13 cellular contexts compared by ENCODE assay signal in genomic region chr17:50684612-50685333, GRCh38. TPM values are rescaled to one million over a fixed set of nuclear protein-coding genes. Genes with fewer than 3 reads are reported as not detected.
DNase-seq lines count a peak whose midpoint lies in the region; ATAC-seq and TF ChIP-seq lines count a peak whose summit lies in the region.
"Had no signal": no experiment of that assay in that cellular context is flagged by ENCODE, and none has a peak within 500 bp of the region (broad histone marks: within the 10 kb centered on the region; RNA-seq: fewer than 3 reads in every experiment).

No MANE protein-coding gene starts in this region.

- POLR2A ChIA-PET in activated CD4-positive, alpha-beta T cell treated with anti-CD3 and anti-CD28 coated beads, Interleukin-2, amount 10 ng/mL, durations not matched to agents 7 days and 5 days (lab: Charles Lee): no interaction called here
- POLR2A ChIA-PET in SK-N-SH (lab: Yijun Ruan, JAX): interaction anchor here (0.6 to 1.4 kb wide), 2 partner anchors 22 to 143 kb away, joined by 3 to 4 read pairs; no protein-coding TSS in a partner anchor

- H3K79me2 ChIP-seq in SK-N-SH (ENCODE audit: insufficient read depth): no peaks in the 10 kb centered on the region

- no peak for ATAC-seq in stimulated activated naive CD8-positive, alpha-beta T cell treated with anti-CD3 and anti-CD28 coated beads, Interleukin-15, amount 100 ng/mL, for 72 hours
- no peak for ATAC-seq in stimulated activated naive CD8-positive, alpha-beta T cell treated with anti-CD3 and anti-CD28 coated beads, Interleukin-15, Interleukin-2, amounts not matched to agents 100 U/mL and 50 U/mL, for 24 hours
- no peak for ATAC-seq in HG03520 (IDR thresholded peaks at IDR 0.05; ENCODE audit: unreplicated experiment)
- no peak for ATAC-seq in activated CD8-positive, alpha-beta memory T cell treated with anti-CD3 and anti-CD28 coated beads, Interleukin-2, amount 10 ng/mL, durations not matched to agents 7 days and 5 days

- TF ChIP-seq RAD21 in SK-N-SH (IDR thresholded peaks at IDR 0.05; ENCODE audit: low read length): no peak

- H3K36me3 Mint-ChIP-seq in activated CD4-positive, alpha-beta T cell treated with anti-CD3 and anti-CD28 coated beads, Interleukin-2, amount 10 ng/mL, durations not matched to agents 7 days and 5 days (ENCODE audit: low read depth): no peaks in the 10 kb centered on the region
- H3K36me3 Mint-ChIP-seq in activated CD8-positive, alpha-beta memory T cell treated with anti-CD3 and anti-CD28 coated beads, Interleukin-2, amount 10 ng/mL, durations not matched to agents 7 days and 5 days: no peaks in the 10 kb centered on the region

- H3K9me2 ChIP-seq in SK-N-SH: no peaks in the 10 kb centered on the region

- CTCF ChIA-PET in activated CD4-positive, alpha-beta T cell treated with anti-CD3 and anti-CD28 coated beads, Interleukin-2, amount 10 ng/mL, durations not matched to agents 7 days and 5 days (lab: Charles Lee): interaction anchor here (0.5 to 1.7 kb wide), 6 partner anchors 11 to 287 kb away, joined by 3 to 4 read pairs (median 3); partner anchors contain the start of gene LRRC59
- CTCF ChIA-PET in SK-N-SH (lab: Yijun Ruan, JAX): interaction anchor here (0.7 to 21.2 kb wide), 16 partner anchors 8 to 205 kb away, joined by 3 to 799 read pairs (median 4); partner anchors contain the start of genes ABCC3, CACNA1G and SPATA20
- CTCF ChIA-PET in activated CD8-positive, alpha-beta memory T cell treated with anti-CD3 and anti-CD28 coated beads, Interleukin-2, amount 10 ng/mL, durations not matched to agents 7 days and 5 days (lab: Charles Lee): interaction anchor here (1.1 to 1.3 kb wide), 2 partner anchors 13 to 16 kb away, joined by 3 to 5 read pairs; no protein-coding TSS in a partner anchor

- no peaks in the 10 kb centered on the region for H3K36me3 ChIP-seq in Peyer's patch
- peaks cover 0 to 2% of the 10 kb centered on the region in 2 experiments for H3K36me3 ChIP-seq in SK-N-SH (replicated peaks in 1 of 2; ENCODE audit: control insufficient read depth in 1 of 2, insufficient read depth in 2 of 2, low read length in 1 of 2)
- H3K36me3 ChIP-seq: uterus had no signal

- H3K9me3 ChIP-seq in Peyer's patch (no peaks in the 10 kb centered on the region), SK-N-SH (no peaks in the 10 kb centered on the region)
- H3K9me3 ChIP-seq: uterus had no signal

- H3K4me1 ChIP-seq in Peyer's patch (peaks cover 0 to 56% (median 7%) of the 10 kb centered on the region in 4 donors), SK-N-SH (ENCODE audit: control insufficient read depth in 1 of 2, insufficient read depth in 2 of 2, low read depth in 1 of 2, low read length in 1 of 2) (peaks cover 28 to 30% of the 10 kb centered on the region in 2 experiments; a peak in 3 of 4 replicates)

- WGBS in SK-N-SH (ENCODE audit: low lambda C conversion rate): 67% methylated on average over 14 of the region's 15 CpGs

- no peak overlapping the region for H2AFZ ChIP-seq in SK-N-SH (ENCODE audit: low read depth)

- peaks cover 34% of the 10 kb centered on the region for H3F3A ChIP-seq in SK-N-SH (replicated peaks; ENCODE audit: insufficient read depth)

- H3K9me3 Mint-ChIP-seq in stimulated activated naive CD8-positive, alpha-beta T cell treated with anti-CD3 and anti-CD28 coated beads, Interleukin-15, amount 100 ng/mL, for 72 hours: no peaks in the 10 kb centered on the region
- no peaks in the 10 kb centered on the region for H3K9me3 Mint-ChIP-seq in activated CD4-positive, alpha-beta T cell treated with anti-CD3 and anti-CD28 coated beads, Interleukin-2, amount 10 ng/mL, durations not matched to agents 7 days and 5 days
- no peaks in the 10 kb centered on the region for H3K9me3 Mint-ChIP-seq in activated CD8-positive, alpha-beta memory T cell treated with anti-CD3 and anti-CD28 coated beads, Interleukin-2, amount 10 ng/mL, durations not matched to agents 7 days and 5 days (ENCODE audit: low read depth)
- H3K9me3 Mint-ChIP-seq: HFFc6 had no signal

- DNase-seq in stimulated activated naive CD8-positive, alpha-beta T cell treated with anti-CD3 and anti-CD28 coated beads, Interleukin-15, amount 100 ng/mL, for 72 hours: no peak
- no peak for DNase-seq in stimulated activated naive CD8-positive, alpha-beta T cell treated with anti-CD3 and anti-CD28 coated beads, Interleukin-15, Interleukin-2, amounts not matched to agents 100 U/mL and 50 U/mL, for 24 hours
- peak in 2 of 3 donors; percentile 82 to 83 for DNase-seq in Peyer's patch
- peak; percentile 85 for DNase-seq in left kidney (ENCODE audit: low read depth, low spot score)
- no peak for DNase-seq in activated CD4-positive, alpha-beta T cell treated with anti-CD3 and anti-CD28 coated beads, Interleukin-2, amount 10 ng/mL, durations not matched to agents 7 days and 5 days
- no peak for DNase-seq in SK-N-SH
- no peak for DNase-seq in activated CD8-positive, alpha-beta memory T cell treated with anti-CD3 and anti-CD28 coated beads, Interleukin-2, amount 10 ng/mL, durations not matched to agents 7 days and 5 days
- DNase-seq: DND-41, HFFc6, KBM-7, NCI-H2081 treated with DMSO at 0.1 percent for 48 hours, uterus had no signal

- H3K4me3 Mint-ChIP-seq in stimulated activated naive CD8-positive, alpha-beta T cell treated with anti-CD3 and anti-CD28 coated beads, Interleukin-15, amount 100 ng/mL, for 72 hours: no peak overlapping the region
- no peak overlapping the region for H3K4me3 Mint-ChIP-seq in activated CD4-positive, alpha-beta T cell treated with anti-CD3 and anti-CD28 coated beads, Interleukin-2, amount 10 ng/mL, durations not matched to agents 7 days and 5 days
- no peak overlapping the region for H3K4me3 Mint-ChIP-seq in activated CD8-positive, alpha-beta memory T cell treated with anti-CD3 and anti-CD28 coated beads, Interleukin-2, amount 10 ng/mL, durations not matched to agents 7 days and 5 days
- H3K4me3 Mint-ChIP-seq: HFFc6 had no signal

- peak overlapping the region; percentile 21 to 59 for H3K27ac Mint-ChIP-seq in stimulated activated naive CD8-positive, alpha-beta T cell treated with anti-CD3 and anti-CD28 coated beads, Interleukin-15, amount 100 ng/mL, for 72 hours
- no peak overlapping the region for H3K27ac Mint-ChIP-seq in activated CD4-positive, alpha-beta T cell treated with anti-CD3 and anti-CD28 coated beads, Interleukin-2, amount 10 ng/mL, durations not matched to agents 7 days and 5 days
- no peak overlapping the region for H3K27ac Mint-ChIP-seq in activated CD8-positive, alpha-beta memory T cell treated with anti-CD3 and anti-CD28 coated beads, Interleukin-2, amount 10 ng/mL, durations not matched to agents 7 days and 5 days
- H3K27ac Mint-ChIP-seq: HFFc6 had no signal

- H3K27me3 Mint-ChIP-seq in stimulated activated naive CD8-positive, alpha-beta T cell treated with anti-CD3 and anti-CD28 coated beads, Interleukin-15, amount 100 ng/mL, for 72 hours: peaks cover 30% of the 10 kb centered on the region
- peaks cover 25% of the 10 kb centered on the region for H3K27me3 Mint-ChIP-seq in activated CD4-positive, alpha-beta T cell treated with anti-CD3 and anti-CD28 coated beads, Interleukin-2, amount 10 ng/mL, durations not matched to agents 7 days and 5 days
- H3K27me3 Mint-ChIP-seq in activated CD8-positive, alpha-beta memory T cell treated with anti-CD3 and anti-CD28 coated beads, Interleukin-2, amount 10 ng/mL, durations not matched to agents 7 days and 5 days: peaks cover 19% of the 10 kb centered on the region

- no peaks in the 10 kb centered on the region for H4K20me1 ChIP-seq in SK-N-SH (ENCODE audit: insufficient read depth)

- H3K27me3 ChIP-seq in Peyer's patch (no peaks in the 10 kb centered on the region), SK-N-SH (ENCODE audit: insufficient read depth) (no peaks in the 10 kb centered on the region)
- H3K27me3 ChIP-seq: uterus had no signal

- peak overlapping the region in 3 of 4 donors; percentile 67 to 91 (median 89) for H3K27ac ChIP-seq in Peyer's patch
- no peak overlapping the region; a peak in 1 of 4 replicates for H3K27ac ChIP-seq in SK-N-SH (ENCODE audit: low read depth in 2 of 2, low read length in 1 of 2)

- peak in 1 of 6 experiments; percentile 13 for TF ChIP-seq CTCF in Peyer's patch (IDR thresholded peaks at IDR 0.05)
- no peak for TF ChIP-seq CTCF in SK-N-SH (IDR thresholded peaks at IDR 0.05)

- no peak overlapping the region for H3K4me2 ChIP-seq in SK-N-SH

- no peak overlapping the region for H3K9ac ChIP-seq in SK-N-SH

- peaks cover 6% of the 10 kb centered on the region for H3K4me1 Mint-ChIP-seq in stimulated activated naive CD8-positive, alpha-beta T cell treated with anti-CD3 and anti-CD28 coated beads, Interleukin-15, amount 100 ng/mL, for 72 hours
- peaks cover 6% of the 10 kb centered on the region for H3K4me1 Mint-ChIP-seq in activated CD4-positive, alpha-beta T cell treated with anti-CD3 and anti-CD28 coated beads, Interleukin-2, amount 10 ng/mL, durations not matched to agents 7 days and 5 days
- H3K4me1 Mint-ChIP-seq in activated CD8-positive, alpha-beta memory T cell treated with anti-CD3 and anti-CD28 coated beads, Interleukin-2, amount 10 ng/mL, durations not matched to agents 7 days and 5 days: peaks cover 4% of the 10 kb centered on the region

- TF ChIP-seq EP300 in SK-N-SH (IDR thresholded peaks at IDR 0.05; ENCODE audit: borderline replicate concordance in 1 of 2, low read depth in 1 of 2, low read length in 1 of 2): no peak

- TF ChIP-seq POLR2A in Peyer's patch (IDR thresholded peaks at IDR 0.05): peak; percentile 17 to 52

- no peak overlapping the region for H3K4me3 ChIP-seq in Peyer's patch
- no peak overlapping the region for H3K4me3 ChIP-seq in SK-N-SH (ENCODE audit: low read depth in 2 of 2, low read length in 1 of 2)
- H3K4me3 ChIP-seq: uterus had no signal

RNA-seq across cellular contexts. Expression of gene ANKRD40, which starts 22.9 kb away (rescaled TPM):
- total RNA-seq in Peyer's patch: 10 to 100 TPM; 18.2 to 24.7 (median 21.4) TPM
- total RNA-seq in activated CD4-positive, alpha-beta T cell treated with anti-CD3 and anti-CD28 coated beads, Interleukin-2, amount 10 ng/mL, durations not matched to agents 7 days and 5 days: 10 to 100 TPM; 31.1 to 34.2 TPM
- polyA plus RNA-seq in SK-N-SH (2012; rRNA removed): 33.6 and 46.3 TPM in 2 replicates
- 43.8 and 47.2 TPM in 2 replicates for polyA plus RNA-seq in SK-N-SH (2012; cell fraction: cytosol; rRNA removed)
- 20.8 and 38.1 TPM in 2 replicates for polyA plus RNA-seq in SK-N-SH (2012; cell fraction: nucleus; rRNA removed)
- total RNA-seq in activated CD8-positive, alpha-beta memory T cell treated with anti-CD3 and anti-CD28 coated beads, Interleukin-2, amount 10 ng/mL, durations not matched to agents 7 days and 5 days: 10 to 100 TPM; 30.5 to 39.3 TPM

RNA-seq across cellular contexts. Expression of gene LUC7L3, which starts 34.6 kb away (rescaled TPM):
- 1,000 to 10,000 TPM in 1 of 4 donors, 100 to 1,000 TPM in 2, 10 to 100 TPM in 1; 77.2 to 1,326 (median 139) TPM for total RNA-seq in Peyer's patch
- 100 to 1,000 TPM; 108 to 139 TPM for total RNA-seq in activated CD4-positive, alpha-beta T cell treated with anti-CD3 and anti-CD28 coated beads, Interleukin-2, amount 10 ng/mL, durations not matched to agents 7 days and 5 days
- polyA plus RNA-seq in SK-N-SH (2012; rRNA removed): 154 and 164 TPM in 2 replicates
- polyA plus RNA-seq in SK-N-SH (2012; cell fraction: cytosol; rRNA removed): 52.9 and 60.7 TPM in 2 replicates
- 1,155 and 1,243 TPM in 2 replicates for polyA plus RNA-seq in SK-N-SH (2012; cell fraction: nucleus; rRNA removed)
- total RNA-seq in activated CD8-positive, alpha-beta memory T cell treated with anti-CD3 and anti-CD28 coated beads, Interleukin-2, amount 10 ng/mL, durations not matched to agents 7 days and 5 days: 100 to 1,000 TPM; 147 to 193 TPM

RNA-seq across cellular contexts. Expression of gene ABCC3, which starts 50.1 kb away (rescaled TPM):
- total RNA-seq in Peyer's patch: 100 to 1,000 TPM; 190 to 683 (median 305) TPM
- not detected for total RNA-seq in activated CD4-positive, alpha-beta T cell treated with anti-CD3 and anti-CD28 coated beads, Interleukin-2, amount 10 ng/mL, durations not matched to agents 7 days and 5 days
- 185 and 209 TPM in 2 replicates for polyA plus RNA-seq in SK-N-SH (2012; rRNA removed)
- 29.0 and 41.5 TPM in 2 replicates for polyA plus RNA-seq in SK-N-SH (2012; cell fraction: cytosol; rRNA removed)
- 1,427 and 1,497 TPM in 2 replicates for polyA plus RNA-seq in SK-N-SH (2012; cell fraction: nucleus; rRNA removed)
- not detected for total RNA-seq in activated CD8-positive, alpha-beta memory T cell treated with anti-CD3 and anti-CD28 coated beads, Interleukin-2, amount 10 ng/mL, durations not matched to agents 7 days and 5 days

Comparison
In these comparisons a context has a peak if more than half of its experiments do, and no peak if none do; other contexts are left out.
1. DNase-seq: peak in Peyer's patch (2 of 3) and left kidney (single experiment); none in stimulated activated naive CD8-positive, alpha-beta T cell treated with anti-CD3 and anti-CD28 coated beads, Interleukin-15, amount 100 ng/mL, for 72 hours (0 of 2), stimulated activated naive CD8-positive, alpha-beta T cell treated with anti-CD3 and anti-CD28 coated beads, Interleukin-15, Interleukin-2, amounts not matched to agents 100 U/mL and 50 U/mL, for 24 hours (single experiment), activated CD4-positive, alpha-beta T cell treated with anti-CD3 and anti-CD28 coated beads, Interleukin-2, amount 10 ng/mL, durations not matched to agents 7 days and 5 days (single experiment), SK-N-SH (single experiment) and activated CD8-positive, alpha-beta memory T cell treated with anti-CD3 and anti-CD28 coated beads, Interleukin-2, amount 10 ng/mL, durations not matched to agents 7 days and 5 days (single experiment).
2. H3K27ac Mint-ChIP-seq: peak in stimulated activated naive CD8-positive, alpha-beta T cell treated with anti-CD3 and anti-CD28 coated beads, Interleukin-15, amount 100 ng/mL, for 72 hours (2 of 2); none in activated CD4-positive, alpha-beta T cell treated with anti-CD3 and anti-CD28 coated beads, Interleukin-2, amount 10 ng/mL, durations not matched to agents 7 days and 5 days (single experiment) and activated CD8-positive, alpha-beta memory T cell treated with anti-CD3 and anti-CD28 coated beads, Interleukin-2, amount 10 ng/mL, durations not matched to agents 7 days and 5 days (single experiment).
3. H3K27ac ChIP-seq: peak in Peyer's patch (3 of 4); none in SK-N-SH (0 of 2).
4. RNA of gene ABCC3, which starts 50.1 kb away (total RNA-seq): 190 to 683 TPM in Peyer's patch; not detected in activated CD4-positive, alpha-beta T cell treated with anti-CD3 and anti-CD28 coated beads, Interleukin-2, amount 10 ng/mL, durations not matched to agents 7 days and 5 days and not detected in activated CD8-positive, alpha-beta memory T cell treated with anti-CD3 and anti-CD28 coated beads, Interleukin-2, amount 10 ng/mL, durations not matched to agents 7 days and 5 days; every median in the first group is over 100 times any median in the second.